2 cellular contexts compared by ENCODE assay signal in the genomic region with DNA sequence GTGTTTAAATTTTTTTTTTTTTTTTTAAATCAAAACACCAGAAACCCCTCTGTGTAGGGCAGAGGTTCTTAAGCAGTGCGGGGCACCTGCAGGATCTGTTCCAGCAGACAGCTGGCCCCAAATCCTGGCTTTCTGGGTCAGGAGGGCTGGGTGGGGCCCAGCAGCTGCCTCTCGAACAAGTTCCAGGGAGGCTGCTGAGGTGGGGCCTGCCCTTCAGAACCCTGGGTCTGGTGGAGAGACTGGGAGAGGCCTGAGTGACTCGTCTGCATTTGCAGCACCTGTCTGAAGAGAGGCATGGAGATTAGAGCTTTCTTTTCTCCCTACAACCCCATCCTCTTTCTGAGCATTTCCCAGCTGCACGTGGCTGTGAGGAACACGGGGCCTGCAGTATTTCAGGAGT.
TF ChIP-seq lines count a peak whose summit lies in the region.

No MANE protein-coding gene starts in this region.

TF ChIP-seq in HepG2, 621 proteins besides CTCF, POLR2A, EP300 and RAD21:
- TF ChIP-seq ZNF20 (CRISPR knock-in tag; IDR thresholded peaks at IDR 0.05) (no peak), DMAP1 (CRISPR knock-in tag; IDR thresholded peaks at IDR 0.05) (no peak), EZH2 (conservative IDR thresholded peaks at IDR 0.05; ENCODE audit: low read depth, low read length) (no peak), RBM22 (optimal IDR thresholded peaks at IDR 0.05; ENCODE audit: low read length) (peak; percentile 77), AGO2 (optimal IDR thresholded peaks at IDR 0.05; ENCODE audit: low read depth, low read length) (peak; percentile 53)
- TF ChIP-seq, protein P1, sequence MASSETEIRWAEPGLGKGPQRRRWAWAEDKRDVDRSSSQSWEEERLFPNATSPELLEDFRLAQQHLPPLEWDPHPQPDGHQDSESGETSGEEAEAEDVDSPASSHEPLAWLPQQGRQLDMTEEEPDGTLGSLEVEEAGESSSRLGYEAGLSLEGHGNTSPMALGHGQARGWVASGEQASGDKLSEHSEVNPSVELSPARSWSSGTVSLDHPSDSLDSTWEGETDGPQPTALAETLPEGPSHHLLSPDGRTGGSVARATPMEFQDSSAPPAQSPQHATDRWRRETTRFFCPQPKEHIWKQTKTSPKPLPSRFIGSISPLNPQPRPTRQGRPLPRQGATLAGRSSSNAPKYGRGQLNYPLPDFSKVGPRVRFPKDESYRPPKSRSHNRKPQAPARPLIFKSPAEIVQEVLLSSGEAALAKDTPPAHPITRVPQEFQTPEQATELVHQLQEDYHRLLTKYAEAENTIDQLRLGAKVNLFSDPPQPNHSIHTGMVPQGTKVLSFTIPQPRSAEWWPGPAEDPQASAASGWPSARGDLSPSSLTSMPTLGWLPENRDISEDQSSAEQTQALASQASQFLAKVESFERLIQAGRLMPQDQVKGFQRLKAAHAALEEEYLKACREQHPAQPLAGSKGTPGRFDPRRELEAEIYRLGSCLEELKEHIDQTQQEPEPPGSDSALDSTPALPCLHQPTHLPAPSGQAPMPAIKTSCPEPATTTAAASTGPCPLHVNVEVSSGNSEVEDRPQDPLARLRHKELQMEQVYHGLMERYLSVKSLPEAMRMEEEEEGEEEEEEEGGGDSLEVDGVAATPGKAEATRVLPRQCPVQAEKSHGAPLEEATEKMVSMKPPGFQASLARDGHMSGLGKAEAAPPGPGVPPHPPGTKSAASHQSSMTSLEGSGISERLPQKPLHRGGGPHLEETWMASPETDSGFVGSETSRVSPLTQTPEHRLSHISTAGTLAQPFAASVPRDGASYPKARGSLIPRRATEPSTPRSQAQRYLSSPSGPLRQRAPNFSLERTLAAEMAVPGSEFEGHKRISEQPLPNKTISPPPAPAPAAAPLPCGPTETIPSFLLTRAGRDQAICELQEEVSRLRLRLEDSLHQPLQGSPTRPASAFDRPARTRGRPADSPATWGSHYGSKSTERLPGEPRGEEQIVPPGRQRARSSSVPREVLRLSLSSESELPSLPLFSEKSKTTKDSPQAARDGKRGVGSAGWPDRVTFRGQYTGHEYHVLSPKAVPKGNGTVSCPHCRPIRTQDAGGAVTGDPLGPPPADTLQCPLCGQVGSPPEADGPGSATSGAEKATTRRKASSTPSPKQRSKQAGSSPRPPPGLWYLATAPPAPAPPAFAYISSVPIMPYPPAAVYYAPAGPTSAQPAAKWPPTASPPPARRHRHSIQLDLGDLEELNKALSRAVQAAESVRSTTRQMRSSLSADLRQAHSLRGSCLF (CRISPR knock-in tag; IDR thresholded peaks at IDR 0.05; ENCODE audit: borderline replicate concordance): 0 out of 2 replicates have a peak, but pooled peaks have one; percentile 34

TF ChIP-seq in WTC11, 78 proteins besides CTCF, POLR2A, EP300 and RAD21:
- TF ChIP-seq, protein P2, sequence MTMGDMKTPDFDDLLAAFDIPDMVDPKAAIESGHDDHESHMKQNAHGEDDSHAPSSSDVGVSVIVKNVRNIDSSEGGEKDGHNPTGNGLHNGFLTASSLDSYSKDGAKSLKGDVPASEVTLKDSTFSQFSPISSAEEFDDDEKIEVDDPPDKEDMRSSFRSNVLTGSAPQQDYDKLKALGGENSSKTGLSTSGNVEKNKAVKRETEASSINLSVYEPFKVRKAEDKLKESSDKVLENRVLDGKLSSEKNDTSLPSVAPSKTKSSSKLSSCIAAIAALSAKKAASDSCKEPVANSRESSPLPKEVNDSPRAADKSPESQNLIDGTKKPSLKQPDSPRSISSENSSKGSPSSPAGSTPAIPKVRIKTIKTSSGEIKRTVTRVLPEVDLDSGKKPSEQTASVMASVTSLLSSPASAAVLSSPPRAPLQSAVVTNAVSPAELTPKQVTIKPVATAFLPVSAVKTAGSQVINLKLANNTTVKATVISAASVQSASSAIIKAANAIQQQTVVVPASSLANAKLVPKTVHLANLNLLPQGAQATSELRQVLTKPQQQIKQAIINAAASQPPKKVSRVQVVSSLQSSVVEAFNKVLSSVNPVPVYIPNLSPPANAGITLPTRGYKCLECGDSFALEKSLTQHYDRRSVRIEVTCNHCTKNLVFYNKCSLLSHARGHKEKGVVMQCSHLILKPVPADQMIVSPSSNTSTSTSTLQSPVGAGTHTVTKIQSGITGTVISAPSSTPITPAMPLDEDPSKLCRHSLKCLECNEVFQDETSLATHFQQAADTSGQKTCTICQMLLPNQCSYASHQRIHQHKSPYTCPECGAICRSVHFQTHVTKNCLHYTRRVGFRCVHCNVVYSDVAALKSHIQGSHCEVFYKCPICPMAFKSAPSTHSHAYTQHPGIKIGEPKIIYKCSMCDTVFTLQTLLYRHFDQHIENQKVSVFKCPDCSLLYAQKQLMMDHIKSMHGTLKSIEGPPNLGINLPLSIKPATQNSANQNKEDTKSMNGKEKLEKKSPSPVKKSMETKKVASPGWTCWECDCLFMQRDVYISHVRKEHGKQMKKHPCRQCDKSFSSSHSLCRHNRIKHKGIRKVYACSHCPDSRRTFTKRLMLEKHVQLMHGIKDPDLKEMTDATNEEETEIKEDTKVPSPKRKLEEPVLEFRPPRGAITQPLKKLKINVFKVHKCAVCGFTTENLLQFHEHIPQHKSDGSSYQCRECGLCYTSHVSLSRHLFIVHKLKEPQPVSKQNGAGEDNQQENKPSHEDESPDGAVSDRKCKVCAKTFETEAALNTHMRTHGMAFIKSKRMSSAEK (CRISPR knock-in tag; IDR thresholded peaks at IDR 0.05; ENCODE audit: borderline replicate concordance): no peak
- TF ChIP-seq GABPB1 (CRISPR knock-in tag; IDR thresholded peaks at IDR 0.05) (no peak), CREM (CRISPR knock-in tag; IDR thresholded peaks at IDR 0.05) (no peak), SOX15 (CRISPR knock-in tag; IDR thresholded peaks at IDR 0.05) (no peak)
